1 cellular context compared by ENCODE assay signal in the genomic region with DNA sequence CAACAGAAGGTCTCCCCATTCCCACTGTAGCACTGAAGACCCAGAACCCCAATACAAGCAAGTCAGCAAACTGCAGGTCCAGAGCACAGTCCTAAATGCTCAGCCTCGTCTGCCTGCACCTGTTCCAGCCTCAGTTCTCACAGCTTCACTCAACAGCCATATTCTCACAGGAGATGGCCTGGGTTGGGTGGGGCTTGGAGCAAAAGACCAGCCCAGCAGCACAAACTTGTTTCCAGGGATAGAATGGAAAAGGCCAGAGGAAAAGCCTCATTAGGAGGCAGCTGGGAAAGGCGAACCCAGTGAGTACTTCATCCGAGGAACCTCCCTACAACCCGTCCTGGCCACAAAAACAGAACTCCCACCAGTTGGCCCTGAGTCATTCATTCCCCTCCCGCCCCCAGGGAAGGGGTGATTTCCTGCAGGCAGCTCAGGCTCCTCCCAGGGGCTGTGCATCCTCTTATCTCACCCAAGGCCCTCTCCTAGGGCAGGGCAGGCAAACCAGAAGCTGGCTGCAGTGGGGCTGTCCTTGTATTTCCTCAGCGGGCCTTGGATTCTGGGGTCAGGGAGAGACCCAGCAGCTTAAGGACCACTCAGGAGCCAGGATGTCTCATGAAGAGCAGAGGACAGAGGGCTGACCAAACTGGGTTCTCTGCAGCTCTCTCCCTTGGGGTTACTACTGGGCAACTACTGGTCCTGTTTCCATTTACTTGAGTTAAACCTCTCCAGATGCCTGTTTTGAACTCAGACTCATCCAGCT.
A peak's percentile ranks its signal among the peaks of the same experiment; 100 is the strongest.
TF ChIP-seq lines count a peak whose summit lies in the region.

No MANE protein-coding gene starts in this region.

TF ChIP-seq in K562, 482 proteins besides CTCF, POLR2A, EP300 and RAD21 (continued from another document and continues in another):
- TF ChIP-seq, protein P1, sequence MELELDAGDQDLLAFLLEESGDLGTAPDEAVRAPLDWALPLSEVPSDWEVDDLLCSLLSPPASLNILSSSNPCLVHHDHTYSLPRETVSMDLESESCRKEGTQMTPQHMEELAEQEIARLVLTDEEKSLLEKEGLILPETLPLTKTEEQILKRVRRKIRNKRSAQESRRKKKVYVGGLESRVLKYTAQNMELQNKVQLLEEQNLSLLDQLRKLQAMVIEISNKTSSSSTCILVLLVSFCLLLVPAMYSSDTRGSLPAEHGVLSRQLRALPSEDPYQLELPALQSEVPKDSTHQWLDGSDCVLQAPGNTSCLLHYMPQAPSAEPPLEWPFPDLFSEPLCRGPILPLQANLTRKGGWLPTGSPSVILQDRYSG (tag; conservative IDR thresholded peaks at IDR 0.05; ENCODE audit: low read depth) = 0 out of 2 replicates have a peak, but pooled peaks have one; percentile 64
- TF ChIP-seq GABPB1 (CRISPR knock-in tag; IDR thresholded peaks at IDR 0.05) (peak; percentile 49; the same call in 1 of the 2 replicates), GATAD2A (IDR thresholded peaks at IDR 0.05) (no peak), ZEB2 (IDR thresholded peaks at IDR 0.05) (0 out of 2 replicates have a peak, but pooled peaks have one; percentile 20), EHMT2 (IDR thresholded peaks at IDR 0.05) (0 out of 2 replicates have a peak, but pooled peaks have one; percentile 47), CBFA2T3 (IDR thresholded peaks at IDR 0.05) (peak; percentile 53), ZFP36 (IDR thresholded peaks at IDR 0.05; ENCODE audit: low read depth, low read length, partially characterized antibody) (peak; percentile 49), PHF21A (IDR thresholded peaks at IDR 0.05; ENCODE audit: borderline replicate concordance, low read depth) (0 out of 2 replicates have a peak, but pooled peaks have one; percentile 4), TBL1XR1 (IDR thresholded peaks at IDR 0.05; ENCODE audit: low read length in 2 of 2) (peak in 1 of 2 experiments; percentile 36; a peak in 1 of 4 replicates), ESRRA (IDR thresholded peaks at IDR 0.05; ENCODE audit: borderline replicate concordance, low read depth) (peak; percentile 35; the same call in 1 of the 2 replicates), FOXP1 (CRISPR knock-in tag; IDR thresholded peaks at IDR 0.05) (0 out of 2 replicates have a peak, but pooled peaks have one; percentile 22), NFRKB (IDR thresholded peaks at IDR 0.05; ENCODE audit: low read depth) (no peak; the same call in 1 of the 2 replicates), NBN (IDR thresholded peaks at IDR 0.05; ENCODE audit: low read depth) (peak; percentile 66; the same call in 1 of the 2 replicates), ZNF707 (CRISPR knock-in tag; conservative IDR thresholded peaks at IDR 0.05) (no peak), SOX6 (IDR thresholded peaks at IDR 0.05) (peak; percentile 65; the same call in 1 of the 2 replicates), RBBP5 (IDR thresholded peaks at IDR 0.05; ENCODE audit: borderline replicate concordance, insufficient read depth, low read length, poor library complexity, severe bottlenecking) (peak; percentile 44), ZNF449 (CRISPR knock-in tag; IDR thresholded peaks at IDR 0.05) (peak; percentile 23; the same call in 1 of the 2 replicates), NCOR1 (IDR thresholded peaks at IDR 0.05) (peak; percentile 60), L3MBTL2 (IDR thresholded peaks at IDR 0.05) (peak; percentile 75; the same call in 1 of the 2 replicates), CBFA2T2 (conservative IDR thresholded peaks at IDR 0.05) (peak; percentile 27; the same call in 1 of the 2 replicates), FOSL1 (tag; conservative IDR thresholded peaks at IDR 0.05) (peak; percentile 95), ETV5 (CRISPR knock-in tag; IDR thresholded peaks at IDR 0.05; ENCODE audit: low read depth) (peak; percentile 74; the same call in 1 of the 2 replicates), CBX1 (IDR thresholded peaks at IDR 0.05; ENCODE audit: low read depth) (peak; percentile 90; the same call in 1 of the 2 replicates), POLR2B (IDR thresholded peaks at IDR 0.05; ENCODE audit: low read depth, partially characterized antibody) (peak; percentile 55), SMC3 (conservative IDR thresholded peaks at IDR 0.05; ENCODE audit: insufficient read depth, low read depth, low read length) (0 out of 2 replicates have a peak, but pooled peaks have one; percentile 8), ZNF121 (CRISPR knock-in tag; conservative IDR thresholded peaks at IDR 0.05) (no peak), CXXC5 (CRISPR knock-in tag; IDR thresholded peaks at IDR 0.05) (peak; percentile 36), POU5F1 (IDR thresholded peaks at IDR 0.05; ENCODE audit: borderline replicate concordance, low read depth, low read length, partially characterized antibody) (no peak), YY1 (IDR thresholded peaks at IDR 0.05; ENCODE audit: borderline replicate concordance in 1 of 3, control insufficient read depth in 1 of 3, extremely low read depth in 1 of 3, insufficient read depth in 3 of 3, insufficient read length in 1 of 3, insufficient replicate concordance in 2 of 3, low read depth in 1 of 3, low read length in 2 of 3) (peak in 1 of 3 experiments; percentile 43), EGR1 (conservative IDR thresholded peaks at IDR 0.05) (peak; percentile 88), MAFK (IDR thresholded peaks at IDR 0.05; ENCODE audit: low read length) (peak; percentile 70; the same call in 1 of the 2 replicates), STAT5B (CRISPR knock-in tag; IDR thresholded peaks at IDR 0.05) (no peak), NEUROD1 (IDR thresholded peaks at IDR 0.05; ENCODE audit: borderline replicate concordance, low read depth, low read length, partially characterized antibody) (no peak), RNF2 (IDR thresholded peaks at IDR 0.05) (peak; percentile 81), SUPT5H (IDR thresholded peaks at IDR 0.05) (peak; percentile 71), KDM5B (IDR thresholded peaks at IDR 0.05; ENCODE audit: insufficient replicate concordance, low read depth, low read length) (peak; percentile 50)
- TF ChIP-seq, protein P2, sequence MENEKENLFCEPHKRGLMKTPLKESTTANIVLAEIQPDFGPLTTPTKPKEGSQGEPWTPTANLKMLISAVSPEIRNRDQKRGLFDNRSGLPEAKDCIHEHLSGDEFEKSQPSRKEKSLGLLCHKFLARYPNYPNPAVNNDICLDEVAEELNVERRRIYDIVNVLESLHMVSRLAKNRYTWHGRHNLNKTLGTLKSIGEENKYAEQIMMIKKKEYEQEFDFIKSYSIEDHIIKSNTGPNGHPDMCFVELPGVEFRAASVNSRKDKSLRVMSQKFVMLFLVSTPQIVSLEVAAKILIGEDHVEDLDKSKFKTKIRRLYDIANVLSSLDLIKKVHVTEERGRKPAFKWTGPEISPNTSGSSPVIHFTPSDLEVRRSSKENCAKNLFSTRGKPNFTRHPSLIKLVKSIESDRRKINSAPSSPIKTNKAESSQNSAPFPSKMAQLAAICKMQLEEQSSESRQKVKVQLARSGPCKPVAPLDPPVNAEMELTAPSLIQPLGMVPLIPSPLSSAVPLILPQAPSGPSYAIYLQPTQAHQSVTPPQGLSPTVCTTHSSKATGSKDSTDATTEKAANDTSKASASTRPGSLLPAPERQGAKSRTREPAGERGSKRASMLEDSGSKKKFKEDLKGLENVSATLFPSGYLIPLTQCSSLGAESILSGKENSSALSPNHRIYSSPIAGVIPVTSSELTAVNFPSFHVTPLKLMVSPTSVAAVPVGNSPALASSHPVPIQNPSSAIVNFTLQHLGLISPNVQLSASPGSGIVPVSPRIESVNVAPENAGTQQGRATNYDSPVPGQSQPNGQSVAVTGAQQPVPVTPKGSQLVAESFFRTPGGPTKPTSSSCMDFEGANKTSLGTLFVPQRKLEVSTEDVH (IDR thresholded peaks at IDR 0.05; ENCODE audit: low read depth, partially characterized antibody) = no peak
- TF ChIP-seq, protein P3, sequence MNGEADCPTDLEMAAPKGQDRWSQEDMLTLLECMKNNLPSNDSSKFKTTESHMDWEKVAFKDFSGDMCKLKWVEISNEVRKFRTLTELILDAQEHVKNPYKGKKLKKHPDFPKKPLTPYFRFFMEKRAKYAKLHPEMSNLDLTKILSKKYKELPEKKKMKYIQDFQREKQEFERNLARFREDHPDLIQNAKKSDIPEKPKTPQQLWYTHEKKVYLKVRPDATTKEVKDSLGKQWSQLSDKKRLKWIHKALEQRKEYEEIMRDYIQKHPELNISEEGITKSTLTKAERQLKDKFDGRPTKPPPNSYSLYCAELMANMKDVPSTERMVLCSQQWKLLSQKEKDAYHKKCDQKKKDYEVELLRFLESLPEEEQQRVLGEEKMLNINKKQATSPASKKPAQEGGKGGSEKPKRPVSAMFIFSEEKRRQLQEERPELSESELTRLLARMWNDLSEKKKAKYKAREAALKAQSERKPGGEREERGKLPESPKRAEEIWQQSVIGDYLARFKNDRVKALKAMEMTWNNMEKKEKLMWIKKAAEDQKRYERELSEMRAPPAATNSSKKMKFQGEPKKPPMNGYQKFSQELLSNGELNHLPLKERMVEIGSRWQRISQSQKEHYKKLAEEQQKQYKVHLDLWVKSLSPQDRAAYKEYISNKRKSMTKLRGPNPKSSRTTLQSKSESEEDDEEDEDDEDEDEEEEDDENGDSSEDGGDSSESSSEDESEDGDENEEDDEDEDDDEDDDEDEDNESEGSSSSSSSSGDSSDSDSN (IDR thresholded peaks at IDR 0.05; ENCODE audit: borderline replicate concordance in 1 of 2, low read depth in 2 of 2, low read length in 2 of 2) = peak in 1 of 2 experiments; percentile 77; a peak in 2 of 4 replicates
- TF ChIP-seq, protein P4, sequence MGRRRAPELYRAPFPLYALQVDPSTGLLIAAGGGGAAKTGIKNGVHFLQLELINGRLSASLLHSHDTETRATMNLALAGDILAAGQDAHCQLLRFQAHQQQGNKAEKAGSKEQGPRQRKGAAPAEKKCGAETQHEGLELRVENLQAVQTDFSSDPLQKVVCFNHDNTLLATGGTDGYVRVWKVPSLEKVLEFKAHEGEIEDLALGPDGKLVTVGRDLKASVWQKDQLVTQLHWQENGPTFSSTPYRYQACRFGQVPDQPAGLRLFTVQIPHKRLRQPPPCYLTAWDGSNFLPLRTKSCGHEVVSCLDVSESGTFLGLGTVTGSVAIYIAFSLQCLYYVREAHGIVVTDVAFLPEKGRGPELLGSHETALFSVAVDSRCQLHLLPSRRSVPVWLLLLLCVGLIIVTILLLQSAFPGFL (CRISPR knock-in tag; IDR thresholded peaks at IDR 0.05) = no peak
- TF ChIP-seq, protein P5, sequence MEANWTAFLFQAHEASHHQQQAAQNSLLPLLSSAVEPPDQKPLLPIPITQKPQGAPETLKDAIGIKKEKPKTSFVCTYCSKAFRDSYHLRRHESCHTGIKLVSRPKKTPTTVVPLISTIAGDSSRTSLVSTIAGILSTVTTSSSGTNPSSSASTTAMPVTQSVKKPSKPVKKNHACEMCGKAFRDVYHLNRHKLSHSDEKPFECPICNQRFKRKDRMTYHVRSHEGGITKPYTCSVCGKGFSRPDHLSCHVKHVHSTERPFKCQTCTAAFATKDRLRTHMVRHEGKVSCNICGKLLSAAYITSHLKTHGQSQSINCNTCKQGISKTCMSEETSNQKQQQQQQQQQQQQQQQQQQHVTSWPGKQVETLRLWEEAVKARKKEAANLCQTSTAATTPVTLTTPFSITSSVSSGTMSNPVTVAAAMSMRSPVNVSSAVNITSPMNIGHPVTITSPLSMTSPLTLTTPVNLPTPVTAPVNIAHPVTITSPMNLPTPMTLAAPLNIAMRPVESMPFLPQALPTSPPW (CRISPR knock-in tag; IDR thresholded peaks at IDR 0.05) = peak; percentile 88
- TF ChIP-seq, protein P6, sequence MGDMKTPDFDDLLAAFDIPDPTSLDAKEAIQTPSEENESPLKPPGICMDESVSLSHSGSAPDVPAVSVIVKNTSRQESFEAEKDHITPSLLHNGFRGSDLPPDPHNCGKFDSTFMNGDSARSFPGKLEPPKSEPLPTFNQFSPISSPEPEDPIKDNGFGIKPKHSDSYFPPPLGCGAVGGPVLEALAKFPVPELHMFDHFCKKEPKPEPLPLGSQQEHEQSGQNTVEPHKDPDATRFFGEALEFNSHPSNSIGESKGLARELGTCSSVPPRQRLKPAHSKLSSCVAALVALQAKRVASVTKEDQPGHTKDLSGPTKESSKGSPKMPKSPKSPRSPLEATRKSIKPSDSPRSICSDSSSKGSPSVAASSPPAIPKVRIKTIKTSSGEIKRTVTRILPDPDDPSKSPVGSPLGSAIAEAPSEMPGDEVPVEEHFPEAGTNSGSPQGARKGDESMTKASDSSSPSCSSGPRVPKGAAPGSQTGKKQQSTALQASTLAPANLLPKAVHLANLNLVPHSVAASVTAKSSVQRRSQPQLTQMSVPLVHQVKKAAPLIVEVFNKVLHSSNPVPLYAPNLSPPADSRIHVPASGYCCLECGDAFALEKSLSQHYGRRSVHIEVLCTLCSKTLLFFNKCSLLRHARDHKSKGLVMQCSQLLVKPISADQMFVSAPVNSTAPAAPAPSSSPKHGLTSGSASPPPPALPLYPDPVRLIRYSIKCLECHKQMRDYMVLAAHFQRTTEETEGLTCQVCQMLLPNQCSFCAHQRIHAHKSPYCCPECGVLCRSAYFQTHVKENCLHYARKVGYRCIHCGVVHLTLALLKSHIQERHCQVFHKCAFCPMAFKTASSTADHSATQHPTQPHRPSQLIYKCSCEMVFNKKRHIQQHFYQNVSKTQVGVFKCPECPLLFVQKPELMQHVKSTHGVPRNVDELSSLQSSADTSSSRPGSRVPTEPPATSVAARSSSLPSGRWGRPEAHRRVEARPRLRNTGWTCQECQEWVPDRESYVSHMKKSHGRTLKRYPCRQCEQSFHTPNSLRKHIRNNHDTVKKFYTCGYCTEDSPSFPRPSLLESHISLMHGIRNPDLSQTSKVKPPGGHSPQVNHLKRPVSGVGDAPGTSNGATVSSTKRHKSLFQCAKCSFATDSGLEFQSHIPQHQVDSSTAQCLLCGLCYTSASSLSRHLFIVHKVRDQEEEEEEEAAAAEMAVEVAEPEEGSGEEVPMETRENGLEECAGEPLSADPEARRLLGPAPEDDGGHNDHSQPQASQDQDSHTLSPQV (IDR thresholded peaks at IDR 0.05) = peak; percentile 83
